ENCODE assay signal across 9 cellular contexts in genomic region chr2:196166876-196167275, GRCh38. TPM values are rescaled to one million over a fixed set of nuclear protein-coding genes. Genes with fewer than 3 reads are reported as not detected.
A peak's percentile ranks its signal among the peaks of the same experiment; 100 is the strongest.
DNase-seq lines count a peak whose midpoint lies in the region; ATAC-seq, FAIRE-seq and TF ChIP-seq lines count a peak whose summit lies in the region.
"Had no signal": no experiment of that assay in that cellular context is flagged by ENCODE, and none has a peak within 500 bp of the region (broad histone marks: within the 10 kb centered on the region; RNA-seq: fewer than 3 reads in every experiment).

No MANE protein-coding gene starts in this region.

- H3K4me1 Mint-ChIP-seq in activated CD4-positive, alpha-beta memory T cell treated with anti-CD3 and anti-CD28 coated beads for 36 hours (ENCODE audit: low read depth) = peaks cover 42% of the 10 kb centered on the region

- H3K9me3 Mint-ChIP-seq in activated CD4-positive, alpha-beta memory T cell treated with anti-CD3 and anti-CD28 coated beads for 36 hours = no peaks in the 10 kb centered on the region

- H3K27ac ChIP-seq in HL-60 (replicated peaks) = peak overlapping the region; percentile 95
- no peak overlapping the region for H3K27ac ChIP-seq in kidney (ENCODE audit: low read depth in 2 of 2, low read length in 2 of 2)
- H3K27ac ChIP-seq in thyroid gland = no peak overlapping the region

- no peak for TF ChIP-seq POLR2A in thyroid gland (IDR thresholded peaks at IDR 0.05)

- 85 to 94% methylated on average over 1 of the region's 1 CpG for WGBS in thyroid gland, 2 donors

- FAIRE-seq in kidney (lab: Jason Lieb, UNC) = no peak
- FAIRE-seq: TTC549 had no signal

- no peaks in the 10 kb centered on the region for H3K36me3 ChIP-seq in kidney (ENCODE audit: control insufficient read depth in 1 of 2, insufficient read depth in 2 of 2, low read length in 2 of 2)
- peaks cover 0 to 4% of the 10 kb centered on the region in 2 donors for H3K36me3 ChIP-seq in thyroid gland

- intact Hi-C loops in activated CD4-positive, alpha-beta memory T cell treated with anti-CD3 and anti-CD28 coated beads for 36 hours (cut with micrococcal nuclease) = loop anchor here (5.0 to 10.0 kb wide), 4 partner anchors 35 to 1335 kb away; partner anchors contain the start of gene HSPE1
- intact Hi-C loops in kidney (cut with DNase I) (no loop called here), thyroid gland (cut with DNase I) (no loop called here)

- H3K4me1 ChIP-seq in kidney (ENCODE audit: control insufficient read depth in 1 of 2, insufficient read depth in 1 of 2, low read depth in 1 of 2, low read length in 2 of 2) (peaks cover 0 to under 1% of the 10 kb centered on the region in 2 donors), thyroid gland (peaks cover 0 to under 1% of the 10 kb centered on the region in 2 donors)

- TF ChIP-seq CTCF in HL-60 (IDR thresholded peaks at IDR 0.05; ENCODE audit: insufficient read depth, low read length) (no peak), kidney (IDR thresholded peaks at IDR 0.05; ENCODE audit: borderline replicate concordance, extremely low read depth, insufficient read depth) (no peak), thyroid gland (IDR thresholded peaks at IDR 0.05) (no peak)

- H3K36me3 Mint-ChIP-seq in activated CD4-positive, alpha-beta memory T cell treated with anti-CD3 and anti-CD28 coated beads for 36 hours = peaks cover 73% of the 10 kb centered on the region

- ATAC-seq in HG02571 (IDR thresholded peaks at IDR 0.05; ENCODE audit: unreplicated experiment) (no peak), HG02981 (IDR thresholded peaks at IDR 0.05; ENCODE audit: unreplicated experiment) (no peak)

- peak overlapping the region; percentile 93 for H3K4me3 Mint-ChIP-seq in activated CD4-positive, alpha-beta memory T cell treated with anti-CD3 and anti-CD28 coated beads for 36 hours

- H3K27ac Mint-ChIP-seq in activated CD4-positive, alpha-beta memory T cell treated with anti-CD3 and anti-CD28 coated beads for 36 hours = peak overlapping the region; percentile 96

- no peaks in the 10 kb centered on the region for H3K27me3 ChIP-seq in HL-60 (ENCODE audit: insufficient read depth, poor library complexity, severe bottlenecking)
- H3K27me3 ChIP-seq in thyroid gland = no peaks in the 10 kb centered on the region

- peak overlapping the region; percentile 66 for H3K4me3 ChIP-seq in HL-60 (replicated peaks; ENCODE audit: insufficient read depth, low read length)
- peak overlapping the region; percentile 7 to 10 for H3K4me3 ChIP-seq in kidney (ENCODE audit: low read length in 2 of 2)
- H3K4me3 ChIP-seq in thyroid gland (replicated peaks in 1 of 3) = no peak overlapping the region

- no peaks in the 10 kb centered on the region for H3K9me3 ChIP-seq in kidney (ENCODE audit: control insufficient read depth in 1 of 2, low read length in 2 of 2)
- H3K9me3 ChIP-seq in thyroid gland = no peaks in the 10 kb centered on the region

- POLR2A ChIA-PET in activated CD4-positive, alpha-beta memory T cell treated with anti-CD3 and anti-CD28 coated beads for 36 hours (lab: Charles Lee) = interaction anchor here (1.0 to 6.3 kb wide), 11 partner anchors 9 to 109 kb away, joined by 3 to 49 read pairs (median 8); no protein-coding TSS in a partner anchor

- no peak overlapping the region for H3K9ac ChIP-seq in kidney (ENCODE audit: low read length in 2 of 2)

- H3K27me3 Mint-ChIP-seq in activated CD4-positive, alpha-beta memory T cell treated with anti-CD3 and anti-CD28 coated beads for 36 hours = no peaks in the 10 kb centered on the region

- DNase-seq in CD1c-positive myeloid dendritic cell (ENCODE audit: extremely low spot score) = peak; percentile 60
- peak in 1 of 2 experiments; percentile 36 for DNase-seq in HL-60 (ENCODE audit: low read depth in 1 of 2, low spot score in 1 of 2)
- no peak for DNase-seq in activated CD4-positive, alpha-beta memory T cell treated with anti-CD3 and anti-CD28 coated beads for 36 hours
- no peak for DNase-seq in kidney
- DNase-seq in thyroid gland = no peak
- no peak for DNase-seq in mesenteric fat pad (ENCODE audit: low spot score)

- CTCF ChIA-PET in activated CD4-positive, alpha-beta memory T cell treated with anti-CD3 and anti-CD28 coated beads for 36 hours (lab: Charles Lee) = interaction anchor here (0.6 to 6.1 kb wide), 10 partner anchors 8 to 302 kb away, joined by 3 to 50 read pairs (median 6); partner anchors contain the start of gene DNAH7

RNA-seq across cellular contexts. Expression of gene STK17B, which starts 4.5 kb away (rescaled TPM):
- 100 to 1,000 TPM; 175 to 176 TPM for total RNA-seq in activated CD4-positive, alpha-beta memory T cell treated with anti-CD3 and anti-CD28 coated beads for 36 hours
- total RNA-seq in kidney (41.0 TPM), thyroid gland (10 to 100 TPM; 19.4 to 86.9 (median 33.9) TPM), mesenteric fat pad (67.7 TPM)
- polyA plus RNA-seq in kidney (ENCODE audit: insufficient read depth, low read depth, low replicate concordance) = 3.4 TPM

Comparison
In these comparisons a context has a peak if more than half of its experiments do, and no peak if none do; other contexts are left out.
1. H3K4me3 ChIP-seq: peak in HL-60 (single experiment) and kidney (2 of 2); none in thyroid gland (0 of 3).